In genomic region chr7:43649755-43650274, GRCh38 we compare ENCODE assay signal across 8 cellular contexts.
DNase-seq lines count a peak whose midpoint lies in the region; ATAC-seq, FAIRE-seq and TF ChIP-seq lines count a peak whose summit lies in the region.

No MANE protein-coding gene starts in this region.

- intact Hi-C loops in lower lobe of right lung (cut with DNase I) (no loop called here), vagina (cut with DNase I) (loop anchor here (10.0 kb wide), 1 partner anchor 65 kb away; the partner anchor contains the start of gene STK17A)

- no peak for FAIRE-seq in D721Med (lab: Jason Lieb, UNC)

- H3K27me3 ChIP-seq in lower lobe of right lung (ENCODE audit: low read depth) = no peaks in the 10 kb centered on the region
- H3K27me3 ChIP-seq in vagina = no peaks in the 10 kb centered on the region

- H3K4me3 ChIP-seq in lower lobe of right lung = no peak overlapping the region
- no peak overlapping the region for H3K4me3 ChIP-seq in vagina

- no peak for TF ChIP-seq CTCF in lower lobe of right lung (IDR thresholded peaks at IDR 0.05)
- no peak for TF ChIP-seq CTCF in vagina (IDR thresholded peaks at IDR 0.05)
- TF ChIP-seq CTCF in D721Med (IDR thresholded peaks at IDR 0.05; ENCODE audit: insufficient read depth, missing control alignments) = no peak

- H3K4me1 ChIP-seq in lower lobe of right lung = peaks cover 66% of the 10 kb centered on the region
- H3K4me1 ChIP-seq in vagina = peaks cover 73% of the 10 kb centered on the region

- TF ChIP-seq POLR2A in vagina (IDR thresholded peaks at IDR 0.05) = no peak

- H3K36me3 ChIP-seq in lower lobe of right lung (no peaks in the 10 kb centered on the region), vagina (no peaks in the 10 kb centered on the region)

- ATAC-seq in GM18861 (IDR thresholded peaks at IDR 0.05; ENCODE audit: unreplicated experiment) (peak; percentile 47), HG02678 (IDR thresholded peaks at IDR 0.05; ENCODE audit: unreplicated experiment) (peak; percentile 70), lower lobe of right lung (peak; percentile 26 to 44)

- H3K9me3 ChIP-seq in lower lobe of right lung (no peaks in the 10 kb centered on the region), vagina (no peaks in the 10 kb centered on the region)

- peak; percentile 75 for DNase-seq in NOMO-1 treated with dmso at 0.1 percent for 144 hours (lab: John Stamatoyannopoulos, UW; ENCODE audit: unreplicated experiment)
- peak; percentile 64 for DNase-seq in activated effector memory CD4-positive, alpha-beta T cell treated with Interleukin-2 at 50 U/mL for 16 hours
- DNase-seq in lower lobe of right lung = no peak
- no peak for DNase-seq in vagina (ENCODE audit: extremely low spot score in 2 of 2)
- no peak for DNase-seq in NCI-H1436 (lab: John Stamatoyannopoulos, UW)
- no peak for DNase-seq in D721Med (ENCODE audit: insufficient read length, low spot score)

- peak overlapping the region; percentile 50 for H3K27ac ChIP-seq in lower lobe of right lung
- H3K27ac ChIP-seq in vagina = peak overlapping the region; percentile 92

Comparison
In these comparisons a context has a peak if more than half of its experiments do, and no peak if none do; other contexts are left out.
1. DNase-seq: peak in NOMO-1 treated with dmso at 0.1 percent for 144 hours (single experiment) and activated effector memory CD4-positive, alpha-beta T cell treated with Interleukin-2 at 50 U/mL for 16 hours (single experiment); none in lower lobe of right lung (single experiment), vagina (0 of 2), NCI-H1436 (single experiment) and D721Med (single experiment).
2. Peak in every context shown above with its lines, with median percentiles within 50 percentile points of each other: ATAC-seq.